In the genomic region with DNA sequence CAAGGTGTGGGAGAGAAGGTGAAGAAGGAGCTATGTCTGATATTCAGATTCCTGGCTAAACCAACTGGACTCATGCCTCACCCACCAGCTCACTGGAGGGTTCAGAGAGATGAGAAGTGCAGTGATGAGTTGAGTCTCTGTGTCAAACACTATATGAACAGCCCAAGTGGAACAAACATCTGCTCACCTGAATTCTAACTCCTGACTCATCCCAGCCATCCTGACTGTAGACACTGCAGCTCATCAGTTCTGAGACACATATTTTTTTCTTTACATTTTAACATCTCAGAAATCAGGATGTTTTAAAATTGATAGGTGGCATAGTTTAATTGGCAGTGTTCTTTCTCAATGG, we compare ENCODE assay signal across 19 cellular contexts.
"Had no signal": no experiment of that assay in that cellular context is flagged by ENCODE, and none has a peak within 500 bp of the region (broad histone marks: within the 10 kb centered on the region; RNA-seq: fewer than 3 reads in every experiment).

No MANE protein-coding gene starts in this region.

- H3K36me3 ChIP-seq: heart left ventricle, right atrium auricular region, suprapubic skin, thyroid gland, upper lobe of left lung, vagina had no signal

- H3K4me1 ChIP-seq: vagina had no signal

- H3K27ac ChIP-seq: heart left ventricle, suprapubic skin, thyroid gland, upper lobe of left lung, vagina had no signal

- H3K9me3 ChIP-seq: heart left ventricle, mucosa of descending colon, right atrium auricular region, suprapubic skin, thyroid gland, upper lobe of left lung, vagina had no signal

- H3K9me3 Mint-ChIP-seq: endodermal cell, natural killer cell, neural crest cell had no signal

- H3K4me3 ChIP-seq: coronary artery, heart left ventricle, mucosa of descending colon, right atrium auricular region, suprapubic skin, thyroid gland, upper lobe of left lung, vagina had no signal

- H3K36me3 Mint-ChIP-seq: natural killer cell had no signal

- H3K27ac Mint-ChIP-seq: endodermal cell, natural killer cell had no signal

- H3K4me3 Mint-ChIP-seq: endodermal cell, natural killer cell, neural crest cell had no signal

- ATAC-seq: left lobe of liver, mucosa of descending colon, natural killer cell had no signal

- H3K4me1 Mint-ChIP-seq: neural crest cell had no signal

- FAIRE-seq: frontal cortex, small intestine had no signal

- H3K27me3 ChIP-seq: heart left ventricle, right atrium auricular region, suprapubic skin, thyroid gland, upper lobe of left lung, vagina had no signal

- DNase-seq: effector CD4-positive, alpha-beta T cell; endodermal cell; heart left ventricle; hippocampal formation; kidney glomerular epithelial cell; mucosa of descending colon; natural killer cell; small intestine; stimulated activated CD4-positive, alpha-beta T cell treated with anti-CD3 and anti-CD28 coated beads, Interleukin-12 subunit alpha, Interleukin-12 subunit beta, amount 100 ng/mL, for 4 hours; stimulated activated naive CD4-positive, alpha-beta T cell; thyroid gland; upper lobe of left lung had no signal
